In genomic region chr9:18358325-18358724, GRCh38 we compare ENCODE assay signal across 25 cellular contexts.
"Had no signal": no experiment of that assay in that cellular context is flagged by ENCODE, and none has a peak within 500 bp of the region (broad histone marks: within the 10 kb centered on the region; RNA-seq: fewer than 3 reads in every experiment).

No MANE protein-coding gene starts in this region.

- H3K4me2 ChIP-seq: hepatocyte had no signal

- DNase-seq: activated B cell treated with CpG ODN at 0.5 μM for 24 hours; activated CD4-positive, alpha-beta memory T cell treated with anti-CD3 and anti-CD28 coated beads for 36 hours; activated CD4-positive, alpha-beta T cell treated with anti-CD3 and anti-CD28 coated beads for 36 hours; activated naive CD4-positive, alpha-beta T cell treated with anti-CD3 and anti-CD28 coated beads, Interleukin-2, amount 10 ng/mL, durations not matched to agents 7 days and 5 days; activated T-cell treated with anti-CD3 and anti-CD28 coated beads, Interleukin-2, amount 50 U/mL, for 48 hours; amygdala; body of pancreas; effector memory CD4-positive, alpha-beta T cell; glutamatergic neuron; immature natural killer cell; kidney glomerular epithelial cell; left ventricle myocardium inferior; pancreas; psoas muscle; stimulated activated CD4-positive, alpha-beta T cell treated with anti-CD3 and anti-CD28 coated beads, Interleukin-12 subunit alpha, Interleukin-12 subunit beta, amount 100 ng/mL, for 4 hours; stimulated activated naive CD8-positive, alpha-beta T cell treated with anti-CD3 and anti-CD28 coated beads, Interleukin-15, amount 100 ng/mL, for 72 hours; T-cell; tibial artery had no signal

- H3K9me3 ChIP-seq: body of pancreas, left ventricle myocardium inferior, neutrophil, pancreas, psoas muscle, right atrium auricular region, tibial artery had no signal

- H3K4me3 ChIP-seq: body of pancreas, hepatocyte, left ventricle myocardium inferior, pancreas, psoas muscle, right atrium auricular region, tibial artery had no signal

- H2AFZ ChIP-seq: hepatocyte had no signal

- H3K27me3 ChIP-seq: body of pancreas, hepatocyte, neutrophil, pancreas, right atrium auricular region, tibial artery had no signal

- ATAC-seq: activated CD4-positive, alpha-beta T cell treated with anti-CD3 and anti-CD28 coated beads for 36 hours; body of pancreas; esophagus mucosa; pancreas; psoas muscle; stimulated activated effector memory CD8-positive, alpha-beta T cell treated with anti-CD3 and anti-CD28 coated beads, Interleukin-12 subunit alpha, Interleukin-12 subunit beta, amount 100 ng/mL, for 72 hours; stimulated activated naive CD8-positive, alpha-beta T cell treated with anti-CD3 and anti-CD28 coated beads, Interleukin-15, amount 100 ng/mL, for 72 hours; T-cell had no signal

- H3K4me1 ChIP-seq: body of pancreas, pancreas, psoas muscle, tibial artery had no signal

- H3K27ac ChIP-seq: body of pancreas, hepatocyte, left ventricle myocardium inferior, neutrophil, pancreas, psoas muscle, right atrium auricular region, tibial artery had no signal

- FAIRE-seq: frontal cortex, pancreas, TTC549 had no signal

- H3K36me3 ChIP-seq: left ventricle myocardium inferior, neutrophil, pancreas, right atrium auricular region, tibial artery had no signal
